8 cellular contexts compared by ENCODE assay signal in the genomic region with DNA sequence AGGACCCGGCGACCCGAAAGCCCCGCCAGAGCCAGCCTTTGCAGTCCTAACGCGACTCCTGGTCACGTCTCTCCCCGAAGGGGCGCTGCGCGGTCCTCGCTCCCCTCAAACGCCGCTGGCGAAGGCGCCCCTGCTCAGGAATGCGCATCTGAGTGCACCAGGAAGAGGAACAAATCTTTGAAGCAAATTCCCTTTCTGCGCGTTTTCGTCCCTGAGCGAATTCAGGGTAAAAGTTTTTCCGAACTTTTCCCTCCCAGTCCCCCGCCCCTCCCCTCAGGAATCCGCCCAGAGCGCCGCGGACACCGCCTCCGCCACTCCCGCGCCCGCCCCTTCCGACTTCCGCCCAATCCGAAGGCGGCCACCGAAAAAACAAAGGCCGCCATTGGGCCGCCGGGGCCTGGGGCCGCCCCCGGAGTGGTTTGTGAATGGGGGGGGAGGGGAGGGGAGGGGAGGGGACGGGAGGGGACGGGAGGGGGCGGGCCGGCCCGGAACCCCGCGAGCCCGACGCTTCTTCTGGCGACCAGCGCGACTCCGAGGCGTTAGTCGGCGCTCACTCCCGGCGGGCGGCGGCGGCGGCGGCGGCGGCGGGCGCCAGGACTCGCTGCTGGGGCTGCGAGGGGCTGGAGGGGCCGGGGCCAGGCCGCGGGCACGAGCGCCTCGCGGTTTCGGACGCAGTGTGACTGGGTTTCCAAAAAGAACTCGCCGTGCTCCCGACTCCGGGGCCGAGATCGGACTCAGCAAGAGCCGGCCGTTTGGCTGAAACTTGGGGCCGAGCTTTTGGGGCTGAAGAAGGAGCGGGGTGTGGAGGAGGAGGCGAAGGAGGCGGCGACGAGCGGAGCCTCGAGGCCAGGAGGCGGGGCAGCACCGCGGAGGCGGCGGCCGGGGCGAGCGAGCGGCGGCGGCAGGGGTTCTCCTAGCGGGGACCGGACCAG. TPM values are rescaled to one million over a fixed set of nuclear protein-coding genes. Genes with fewer than 3 reads are reported as not detected.
DNase-seq lines count a peak whose midpoint lies in the region; ATAC-seq and TF ChIP-seq lines count a peak whose summit lies in the region.

A gene (plus strand): TSS at position 539 of the 932 bp plus-strand sequence. CDS start 793 bp downstream, outside the sequence.

- H3K27ac Mint-ChIP-seq in Calu3 (ENCODE audit: unreplicated experiment): peak within 1 kb of the TSS; percentile 46
- peak within 1 kb of the TSS in 9 of 10 donors; percentile 44 to 90 (median 76) for H3K27ac Mint-ChIP-seq in naive thymus-derived CD8-positive, alpha-beta T cell
- H3K27ac Mint-ChIP-seq in stimulated activated memory B cell treated with anti-CD40 and anti-IgM and Interleukin-4, amounts not matched to agents 10 μg/mL and 1 μg/mL and 100 μg/mL, for 72 hours: no peak within 1 kb of the TSS

- POLR2A ChIA-PET in Panc1 (lab: Charles Lee): no interaction called here
- POLR2A ChIA-PET in naive thymus-derived CD8-positive, alpha-beta T cell (lab: Charles Lee): no interaction called here

- H3K79me2 ChIP-seq in fibroblast of lung (ENCODE audit: control insufficient read depth, insufficient read depth, low read length): peaks cover 41% of the 10 kb centered on the region

- peaks cover 23% of the 10 kb centered on the region for H3K36me3 Mint-ChIP-seq in Calu3 (ENCODE audit: insufficient read depth, unreplicated experiment)
- no peaks in the 10 kb centered on the region for H3K36me3 Mint-ChIP-seq in naive thymus-derived CD8-positive, alpha-beta T cell
- H3K36me3 Mint-ChIP-seq in stimulated activated memory B cell treated with anti-CD40 and anti-IgM and Interleukin-4, amounts not matched to agents 10 μg/mL and 1 μg/mL and 100 μg/mL, for 72 hours: no peaks in the 10 kb centered on the region

- no peaks in the 10 kb centered on the region for H4K20me1 ChIP-seq in fibroblast of lung (ENCODE audit: control insufficient read depth, extremely low read depth, insufficient read depth, low read length)

- peak; percentile 95 for DNase-seq in Calu3
- DNase-seq in HS-5 (ENCODE audit: low read depth): peak; percentile 74
- DNase-seq in Panc1 (ENCODE audit: low read depth, low spot score): peak; percentile 45
- peak; percentile 72 to 76 for DNase-seq in activated T-helper 1 cell treated with anti-CD3 and anti-CD28 coated beads, Interleukin-2, amount 50 U/mL, for 16 hours (ENCODE audit: low read depth in 1 of 2, low spot score in 1 of 2)
- peak; percentile 93 to 95 for DNase-seq in fibroblast of lung (ENCODE audit: low read depth in 2 of 2)
- DNase-seq in naive thymus-derived CD8-positive, alpha-beta T cell: peak; percentile 74 to 91 (median 82)

- H3K27me3 ChIP-seq in Panc1 (ENCODE audit: control insufficient read depth, insufficient read depth, low read length): no peaks in the 10 kb centered on the region
- H3K27me3 ChIP-seq in fibroblast of lung (ENCODE audit: control insufficient read depth, insufficient read depth, low read length): no peaks in the 10 kb centered on the region

- intact Hi-C loops in Calu3 (cut with micrococcal nuclease; ENCODE audit: unreplicated experiment) (no loop called here), Panc1 (cut with micrococcal nuclease; ENCODE audit: unreplicated experiment) (loop anchor here (2.0 to 10.0 kb wide), 3 partner anchors 145 to 239 kb away; no protein-coding TSS in a partner anchor)

- peak within 1 kb of the TSS; percentile 95 for H3K4me2 ChIP-seq in fibroblast of lung (ENCODE audit: extremely low read depth, insufficient read depth, low read length)

- H3K4me1 Mint-ChIP-seq in Calu3 (ENCODE audit: low read depth, unreplicated experiment): peaks cover 6% of the 10 kb centered on the region
- H3K4me1 Mint-ChIP-seq in naive thymus-derived CD8-positive, alpha-beta T cell: peaks cover 9 to 16% (median 12%) of the 10 kb centered on the region in 4 donors
- peaks cover 14% of the 10 kb centered on the region for H3K4me1 Mint-ChIP-seq in stimulated activated memory B cell treated with anti-CD40 and anti-IgM and Interleukin-4, amounts not matched to agents 10 μg/mL and 1 μg/mL and 100 μg/mL, for 72 hours

- in situ Hi-C loops in Panc1 (cut with HindIII; ENCODE audit: low pct_unique_long_range_greater_than_20kb, low sequenced_read_pairs): no loop called here

- peak within 1 kb of the TSS; percentile 67 to 92 for H3K4me3 ChIP-seq in Panc1 (ENCODE audit: low read depth in 2 of 2, low read length in 2 of 2)
- peak within 1 kb of the TSS; percentile 70 to 85 (median 82) for H3K4me3 ChIP-seq in fibroblast of lung (replicated peaks in 1 of 4; ENCODE audit: control extremely low read depth in 1 of 4, insufficient read depth in 1 of 4, low read depth in 3 of 4, low read length in 4 of 4)

- no TSS peak for BruUV-seq in Calu3 (replicated peaks; lab: Mats Ljungman, UMichigan)
- no TSS peak for BruUV-seq in Panc1 (replicated peaks; lab: Mats Ljungman, UMichigan)

- no peaks in the 10 kb centered on the region; the same call in 1 of the 2 replicates for H3K36me3 ChIP-seq in Panc1 (ENCODE audit: control insufficient read depth, insufficient read depth, low read length)
- peaks cover 8% of the 10 kb centered on the region for H3K36me3 ChIP-seq in fibroblast of lung (ENCODE audit: control insufficient read depth, insufficient read depth, low read length)

- H3K27me3 Mint-ChIP-seq in Calu3 (ENCODE audit: unreplicated experiment): no peaks in the 10 kb centered on the region
- peaks cover 6 to 15% (median 13%) of the 10 kb centered on the region in 5 donors for H3K27me3 Mint-ChIP-seq in naive thymus-derived CD8-positive, alpha-beta T cell
- H3K27me3 Mint-ChIP-seq in stimulated activated memory B cell treated with anti-CD40 and anti-IgM and Interleukin-4, amounts not matched to agents 10 μg/mL and 1 μg/mL and 100 μg/mL, for 72 hours: peaks cover 21% of the 10 kb centered on the region

- peak within 1 kb of the TSS; percentile 78 for H3K9ac ChIP-seq in fibroblast of lung (ENCODE audit: insufficient read depth, low read length)

- TF ChIP-seq CTCF in Calu3 (IDR thresholded peaks at IDR 0.05; ENCODE audit: unreplicated experiment) (no peak), Panc1 (IDR thresholded peaks at IDR 0.05) (peak; percentile 37), fibroblast of lung (conservative IDR thresholded peaks at IDR 0.05 in 1 of 2, IDR thresholded peaks at IDR 0.05 in 1 of 2; ENCODE audit: low read depth in 1 of 2, low read length in 2 of 2) (peak; percentile 4 to 24)

- ATAC-seq in GM19468 (IDR thresholded peaks at IDR 0.05; ENCODE audit: extremely low read depth, unreplicated experiment) (peak; percentile 73), Panc1 (peak; percentile 89)
- peak; percentile 76 to 81 for ATAC-seq in naive thymus-derived CD8-positive, alpha-beta T cell
- peak; percentile 92 for ATAC-seq in stimulated activated memory B cell treated with anti-CD40 and anti-IgM and Interleukin-4, amounts not matched to agents 10 μg/mL and 1 μg/mL and 100 μg/mL, for 72 hours

- H3K4me3 Mint-ChIP-seq in Calu3 (ENCODE audit: low read depth, unreplicated experiment): no peak within 1 kb of the TSS
- H3K4me3 Mint-ChIP-seq in naive thymus-derived CD8-positive, alpha-beta T cell: peak within 1 kb of the TSS in 9 of 10 donors; percentile 84 to 99 (median 92)
- H3K4me3 Mint-ChIP-seq in stimulated activated memory B cell treated with anti-CD40 and anti-IgM and Interleukin-4, amounts not matched to agents 10 μg/mL and 1 μg/mL and 100 μg/mL, for 72 hours: peak within 1 kb of the TSS; percentile 80

- H2AFZ ChIP-seq in fibroblast of lung (ENCODE audit: low read length): peak within 1 kb of the TSS; percentile 65

- H3K9me3 ChIP-seq in Panc1 (ENCODE audit: control insufficient read depth, insufficient read depth, low read depth, low read length) (no peaks in the 10 kb centered on the region), fibroblast of lung (ENCODE audit: control insufficient read depth, insufficient read depth, low read depth, low read length) (no peaks in the 10 kb centered on the region)

- H3K27ac ChIP-seq in Panc1 (ENCODE audit: low read length) (peak within 1 kb of the TSS; percentile 87), fibroblast of lung (ENCODE audit: insufficient read depth, low read length) (peak within 1 kb of the TSS; percentile 88)

- H3K4me1 ChIP-seq in Panc1 (ENCODE audit: control insufficient read depth, insufficient read depth, low read length) (peaks cover 19% of the 10 kb centered on the region), fibroblast of lung (ENCODE audit: control insufficient read depth, extremely low read depth, insufficient read depth, low read length) (peaks cover 3% of the 10 kb centered on the region)

- CTCF ChIA-PET in Calu3 (lab: Charles Lee): no interaction called here
- CTCF ChIA-PET in Panc1 (lab: Charles Lee): no interaction called here

- no peaks in the 10 kb centered on the region for H3K9me3 Mint-ChIP-seq in Calu3 (ENCODE audit: low read depth, unreplicated experiment)
- peaks cover 0 to 2% (median 0%) of the 10 kb centered on the region in 9 donors for H3K9me3 Mint-ChIP-seq in naive thymus-derived CD8-positive, alpha-beta T cell
- no peaks in the 10 kb centered on the region for H3K9me3 Mint-ChIP-seq in stimulated activated memory B cell treated with anti-CD40 and anti-IgM and Interleukin-4, amounts not matched to agents 10 μg/mL and 1 μg/mL and 100 μg/mL, for 72 hours

RNA-seq across cellular contexts. Expression of the gene that starts here (rescaled TPM):
- total RNA-seq in Calu3 (2022) (11.3 and 17.7 TPM in 2 replicates), Panc1 (2021; ENCODE audit: unreplicated experiment) (38.1 TPM), fibroblast of lung (24.7 and 39.1 TPM in 2 replicates)
- 46.7 TPM for polyA plus RNA-seq in Panc1 (2012; ENCODE audit: insufficient read length)
- 28.1 and 44.4 TPM in 2 replicates for polyA plus RNA-seq in fibroblast of lung
- 36.8 and 55.7 TPM in 2 replicates for polyA plus RNA-seq in fibroblast of lung (2012)
- polyA minus RNA-seq in fibroblast of lung (ENCODE audit: low replicate concordance): 23.9 and 48.2 TPM in 2 replicates
- total RNA-seq in naive thymus-derived CD8-positive, alpha-beta T cell: 1 to 10 TPM in 1 of 2 experiments, under 1 TPM in 1; 0.94 to 1.2 TPM
- under 1 TPM in 1 of 3 donors, not detected in 2; 0.07 TPM for polyA plus RNA-seq in naive thymus-derived CD8-positive, alpha-beta T cell

Comparison
In these comparisons a context has a peak if more than half of its experiments do, and no peak if none do; other contexts are left out.
1. Peak in every context shown above with its lines: DNase-seq, ATAC-seq, H3K4me3 ChIP-seq and H3K27ac ChIP-seq.
2. RNA of the gene that starts here (polyA plus RNA-seq): 28.1 to 55.7 TPM in fibroblast of lung; 0.07 TPM in naive thymus-derived CD8-positive, alpha-beta T cell; every median in the first group is over 10 times any median in the second.
3. DNase-seq: peak in every context shown above with its lines; median percentile 95 in Calu3; 94 in fibroblast of lung; 82 in naive thymus-derived CD8-positive, alpha-beta T cell; 74 in HS-5; 74 in activated T-helper 1 cell treated with anti-CD3 and anti-CD28 coated beads, Interleukin-2, amount 50 U/mL, for 16 hours; 45 in Panc1.